In genomic region chr7:157657741-157658740, GRCh38 we compare ENCODE assay signal across 24 cellular contexts.
DNase-seq lines count a peak whose midpoint lies in the region; ATAC-seq, FAIRE-seq and TF ChIP-seq lines count a peak whose summit lies in the region.
"Had no signal": no experiment of that assay in that cellular context is flagged by ENCODE, and none has a peak within 500 bp of the region (broad histone marks: within the 10 kb centered on the region; RNA-seq: fewer than 3 reads in every experiment).

No MANE protein-coding gene starts in this region.

- TF ChIP-seq EP300 in K562 (IDR thresholded peaks at IDR 0.05; ENCODE audit: low read length), result no peak

- TF ChIP-seq CTCF in breast epithelium (IDR thresholded peaks at IDR 0.05) (no peak), MCF 10A (IDR thresholded peaks at IDR 0.05; ENCODE audit: unreplicated experiment) (no peak), K562 (IDR thresholded peaks at IDR 0.05 in 2 of 3, conservative IDR thresholded peaks at IDR 0.05 in 1 of 3; ENCODE audit: insufficient read depth in 2 of 3, low read depth in 1 of 3, low read length in 3 of 3) (no peak)

- no peak overlapping the region for H2AFZ ChIP-seq in K562 (ENCODE audit: low read depth, low read length)

- BruUV-seq in MCF 10A (replicated peaks; lab: Mats Ljungman, UMichigan) (no TSS peak), K562 (replicated peaks; lab: Mats Ljungman, UMichigan) (no TSS peak)

- no peak overlapping the region for H3K27ac Mint-ChIP-seq in MCF 10A (ENCODE audit: low read depth, unreplicated experiment)
- H3K27ac Mint-ChIP-seq: T-helper 1 cell treated with Interleukin-12 subunit alpha and Interleukin-12 subunit beta and Interleukin-4 antibody, amounts not matched to agents 30 μg/mL and 1 μg/mL, for 36 hours; type B pancreatic cell had no signal

- no peaks in the 10 kb centered on the region for H3K9me1 ChIP-seq in K562 (ENCODE audit: control insufficient read depth, insufficient read depth, low read length)

- no peaks in the 10 kb centered on the region for H3K4me1 Mint-ChIP-seq in MCF 10A (ENCODE audit: insufficient read depth, unreplicated experiment)

- peaks cover 17% of the 10 kb centered on the region for H4K20me1 ChIP-seq in K562 (replicated peaks; ENCODE audit: control insufficient read depth, insufficient read depth, low read length)

- H3K4me3 ChIP-seq in breast epithelium (peak overlapping the region in 2 of 3 donors; percentile 15 to 25), K562 (no peak overlapping the region)
- H3K4me3 ChIP-seq: body of pancreas, coronary artery had no signal

- ATAC-seq in K562 (peak; percentile 19; the same call in 2 of the 3 replicates), GM21619 (IDR thresholded peaks at IDR 0.05; ENCODE audit: unreplicated experiment) (no peak)
- ATAC-seq: body of pancreas, PC-3 had no signal

- H3K27ac ChIP-seq in breast epithelium (no peak overlapping the region), K562 (ENCODE audit: extremely low read depth, low read depth, low read length) (no peak overlapping the region)
- H3K27ac ChIP-seq: body of pancreas, C4-2B, coronary artery had no signal

- CTCF ChIA-PET in MCF 10A (lab: Yijun Ruan, JAX), result no interaction called here
- CTCF ChIA-PET in K562 (lab: Yijun Ruan, JAX; ENCODE audit: low intra/inter-chr PET ratio), result no interaction called here

- no peaks in the 10 kb centered on the region for H3K79me2 ChIP-seq in K562 (ENCODE audit: control insufficient read depth, insufficient read depth, low read length)

- no peaks in the 10 kb centered on the region for H3K9me3 Mint-ChIP-seq in MCF 10A (ENCODE audit: unreplicated experiment)
- H3K9me3 Mint-ChIP-seq: T-helper 1 cell treated with Interleukin-12 subunit alpha and Interleukin-12 subunit beta and Interleukin-4 antibody, amounts not matched to agents 30 μg/mL and 1 μg/mL, for 36 hours; type B pancreatic cell had no signal

- intact Hi-C loops in breast epithelium (cut with DNase I; ENCODE audit: low total_unique reads), result no loop called here
- intact Hi-C loops in MCF 10A (cut with micrococcal nuclease), result no loop called here
- intact Hi-C loops in K562 (cut with micrococcal nuclease), result no loop called here
- intact Hi-C loops in cardiac septum (cut with DNase I), result no loop called here

- H3K4me3 Mint-ChIP-seq in MCF 10A (ENCODE audit: unreplicated experiment), result no peak overlapping the region
- H3K4me3 Mint-ChIP-seq: T-helper 1 cell treated with Interleukin-12 subunit alpha and Interleukin-12 subunit beta and Interleukin-4 antibody, amounts not matched to agents 30 μg/mL and 1 μg/mL, for 36 hours; type B pancreatic cell had no signal

- H3K9ac ChIP-seq in K562 (ENCODE audit: insufficient read depth in 1 of 2, low read depth in 2 of 2, low read length in 2 of 2), result no peak overlapping the region

- WGBS in K562 (ENCODE audit: insufficient coverage, low coverage, missing lambda C conversion rate), result 2% methylated on average over 28 of the region's 29 CpGs

- no peaks in the 10 kb centered on the region for H3K27me3 Mint-ChIP-seq in MCF 10A (ENCODE audit: insufficient read depth, unreplicated experiment)

- H3K4me1 ChIP-seq in breast epithelium (no peaks in the 10 kb centered on the region), K562 (replicated peaks in 1 of 2; ENCODE audit: control insufficient read depth in 2 of 2, insufficient read depth in 2 of 2, low read length in 2 of 2) (peaks cover 0 to 21% of the 10 kb centered on the region in 2 experiments; a peak in 1 of 5 replicates)
- H3K4me1 ChIP-seq: body of pancreas had no signal

- TF ChIP-seq POLR2A in breast epithelium (IDR thresholded peaks at IDR 0.05), result no peak
- TF ChIP-seq POLR2A in K562 (conservative IDR thresholded peaks at IDR 0.05), result no peak

- TF ChIP-seq RAD21 in K562 (CRISPR knock-in tag; conservative IDR thresholded peaks at IDR 0.05 in 1 of 2, IDR thresholded peaks at IDR 0.05 in 1 of 2), result no peak

- peaks cover 6% of the 10 kb centered on the region for H3K36me3 Mint-ChIP-seq in MCF 10A (ENCODE audit: insufficient read depth, unreplicated experiment)
- H3K36me3 Mint-ChIP-seq: type B pancreatic cell had no signal

- DNase-seq in breast epithelium (ENCODE audit: low spot score in 2 of 2), result no peak
- no peak for DNase-seq in MCF 10A (ENCODE audit: unreplicated experiment)
- DNase-seq in Kasumi-1 (lab: John Stamatoyannopoulos, UW), result peak; percentile 46 to 61
- DNase-seq in K562 (ENCODE audit: extremely low read depth in 1 of 4, low spot score in 3 of 4), result no peak
- DNase-seq in urothelium cell line (ENCODE audit: low spot score), result no peak
- no peak for DNase-seq in cardiac septum (ENCODE audit: low spot score)
- no peak for DNase-seq in iPS-NIHi11 (ENCODE audit: low spot score)
- DNase-seq: ACHN; activated CD4-positive, alpha-beta T cell treated with anti-CD3 and anti-CD28 coated beads for 48 hours; body of pancreas; GDM1; KG1; NCI-H1105; NCI-H2029; NCI-H345; NCI-H82; PC-3; SIG-M5; stimulated activated CD4-positive, alpha-beta T cell treated with anti-CD3 and anti-CD28 coated beads, Interleukin-15, amount 100 ng/mL, for 24 hours had no signal

- peaks cover 0 to 4% of the 10 kb centered on the region in 2 donors for H3K9me3 ChIP-seq in breast epithelium
- peaks cover 3% of the 10 kb centered on the region; the same call in 1 of the 2 replicates for H3K9me3 ChIP-seq in K562 (replicated peaks; ENCODE audit: control insufficient read depth, insufficient read depth, low read depth, low read length)
- H3K9me3 ChIP-seq: body of pancreas had no signal

- H3K36me3 ChIP-seq in breast epithelium (no peaks in the 10 kb centered on the region), K562 (ENCODE audit: control insufficient read depth, insufficient read depth, low read length) (no peaks in the 10 kb centered on the region)

- POLR2A ChIA-PET in MCF 10A (lab: Yijun Ruan, JAX) (interaction anchor here (0.6 kb wide), 1 partner anchor 772 kb away, joined by 3 read pairs; no protein-coding TSS in a partner anchor), K562 (lab: Yijun Ruan, JAX) (interaction anchor here (0.6 kb wide), 1 partner anchor 18 kb away, joined by 3 read pairs; no protein-coding TSS in a partner anchor)

- in situ Hi-C loops in K562 (cut with MboI), result no loop called here

- FAIRE-seq in K562 (lab: Jason Lieb, UNC), result peak; percentile 88
- FAIRE-seq in urothelium cell line (lab: Jason Lieb, UNC), result peak; percentile 98

- H3K4me2 ChIP-seq in K562 (ENCODE audit: insufficient read depth, low read length), result no peak overlapping the region

- H3K27me3 ChIP-seq in breast epithelium (peaks cover 0 to 15% of the 10 kb centered on the region in 2 donors), K562 (ENCODE audit: control insufficient read depth in 2 of 2, insufficient read depth in 2 of 2, low read length in 2 of 2) (peaks cover 62 to 75% of the 10 kb centered on the region in 2 experiments)
- H3K27me3 ChIP-seq: body of pancreas had no signal

TF ChIP-seq in K562, 482 proteins besides CTCF, POLR2A, EP300 and RAD21:
- 0 out of 2 replicates have a peak, but pooled peaks have one; percentile 26 for TF ChIP-seq OTX1 (CRISPR knock-in tag; IDR thresholded peaks at IDR 0.05)
- TF ChIP-seq PHF20 (IDR thresholded peaks at IDR 0.05; ENCODE audit: partially characterized antibody), result peak; percentile 35
- TF ChIP-seq ETS1 (conservative IDR thresholded peaks at IDR 0.05; ENCODE audit: control insufficient read depth, low read depth, low read length), result no peak
- TF ChIP-seq CREBBP (IDR thresholded peaks at IDR 0.05; ENCODE audit: low read depth, low read length), result no peak
- TF ChIP-seq, protein P1, sequence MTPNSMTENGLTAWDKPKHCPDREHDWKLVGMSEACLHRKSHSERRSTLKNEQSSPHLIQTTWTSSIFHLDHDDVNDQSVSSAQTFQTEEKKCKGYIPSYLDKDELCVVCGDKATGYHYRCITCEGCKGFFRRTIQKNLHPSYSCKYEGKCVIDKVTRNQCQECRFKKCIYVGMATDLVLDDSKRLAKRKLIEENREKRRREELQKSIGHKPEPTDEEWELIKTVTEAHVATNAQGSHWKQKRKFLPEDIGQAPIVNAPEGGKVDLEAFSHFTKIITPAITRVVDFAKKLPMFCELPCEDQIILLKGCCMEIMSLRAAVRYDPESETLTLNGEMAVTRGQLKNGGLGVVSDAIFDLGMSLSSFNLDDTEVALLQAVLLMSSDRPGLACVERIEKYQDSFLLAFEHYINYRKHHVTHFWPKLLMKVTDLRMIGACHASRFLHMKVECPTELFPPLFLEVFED (CRISPR knock-in tag; conservative IDR thresholded peaks at IDR 0.05), result peak; percentile 66; the same call in 1 of the 2 replicates

Comparison
In these comparisons a context has a peak if more than half of its experiments do, and no peak if none do; other contexts are left out.
1. DNase-seq: peak in Kasumi-1 (2 of 2); none in breast epithelium (0 of 2), MCF 10A (single experiment), K562 (0 of 4), urothelium cell line (single experiment), cardiac septum (single experiment) and iPS-NIHi11 (single experiment).